ENCODE assay signal across 14 cellular contexts in genomic region chr11:69558519-69558941, GRCh38.
DNase-seq lines count a peak whose midpoint lies in the region; ATAC-seq and TF ChIP-seq lines count a peak whose summit lies in the region.
"Had no signal": no experiment of that assay in that cellular context is flagged by ENCODE, and none has a peak within 500 bp of the region (broad histone marks: within the 10 kb centered on the region; RNA-seq: fewer than 3 reads in every experiment).

No MANE protein-coding gene starts in this region.

- H3K9me3 ChIP-seq in BLaER1 treated with 17β-estradiol and CSF1 and Interleukin-3, amounts not matched to agents 10 nM and 100 nM (replicated peaks in 1 of 11), result peaks cover 0 to 24% (median 9%) of the 10 kb centered on the region in 11 experiments; a peak in 11 of 22 replicates

- no TSS peak for BruUV-seq in Calu3 (replicated peaks; lab: Mats Ljungman, UMichigan)

- TF ChIP-seq CTCF in Calu3 (IDR thresholded peaks at IDR 0.05; ENCODE audit: unreplicated experiment) (no peak), CD14-positive monocyte (IDR thresholded peaks at IDR 0.05) (no peak)

- peak overlapping the region in 1 of 3 donors; percentile 52 for H3K4me3 Mint-ChIP-seq in T-cell
- H3K4me3 Mint-ChIP-seq in activated T-helper 1 cell treated with anti-CD3 and anti-CD28 coated beads, Interleukin-12 subunit alpha, Interleukin-12 subunit beta, Interleukin-2, Interleukin-4 antibody, amounts not matched to agents 30 ng/mL and 10 ng/mL and 1 ng/mL, durations not matched to agents 14 hours and 24 hours and 36 hours, result no peak overlapping the region
- no peak overlapping the region for H3K4me3 Mint-ChIP-seq in Calu3 (ENCODE audit: low read depth, unreplicated experiment)
- no peak overlapping the region for H3K4me3 Mint-ChIP-seq in CD14-positive monocyte
- H3K4me3 Mint-ChIP-seq: stimulated activated naive B cell treated with anti-CD40 and anti-IgM and Interleukin-4, amounts not matched to agents 10 μg/mL and 1 μg/mL and 100 μg/mL, for 72 hours had no signal

- H3K9ac ChIP-seq in BLaER1 treated with 17β-estradiol and CSF1 and Interleukin-3, amounts not matched to agents 10 nM and 100 nM, result no peak overlapping the region

- no peak overlapping the region for H3K27ac Mint-ChIP-seq in T-cell
- peak overlapping the region; percentile 18 for H3K27ac Mint-ChIP-seq in activated T-helper 1 cell treated with anti-CD3 and anti-CD28 coated beads, Interleukin-12 subunit alpha, Interleukin-12 subunit beta, Interleukin-2, Interleukin-4 antibody, amounts not matched to agents 30 ng/mL and 10 ng/mL and 1 ng/mL, durations not matched to agents 14 hours and 24 hours and 36 hours
- no peak overlapping the region for H3K27ac Mint-ChIP-seq in Calu3 (ENCODE audit: unreplicated experiment)
- H3K27ac Mint-ChIP-seq in CD14-positive monocyte, result no peak overlapping the region
- H3K27ac Mint-ChIP-seq: stimulated activated naive B cell treated with anti-CD40 and anti-IgM and Interleukin-4, amounts not matched to agents 10 μg/mL and 1 μg/mL and 100 μg/mL, for 72 hours had no signal

- H3K27me3 Mint-ChIP-seq in T-cell (peaks cover 14 to 20% of the 10 kb centered on the region in 2 donors), Calu3 (ENCODE audit: unreplicated experiment) (no peaks in the 10 kb centered on the region), CD14-positive monocyte (ENCODE audit: low read depth in 3 of 3) (peaks cover 2 to 8% (median 5%) of the 10 kb centered on the region in 3 donors)
- peaks cover 15% of the 10 kb centered on the region for H3K27me3 Mint-ChIP-seq in activated T-helper 1 cell treated with anti-CD3 and anti-CD28 coated beads, Interleukin-12 subunit alpha, Interleukin-12 subunit beta, Interleukin-2, Interleukin-4 antibody, amounts not matched to agents 30 ng/mL and 10 ng/mL and 1 ng/mL, durations not matched to agents 14 hours and 24 hours and 36 hours (ENCODE audit: insufficient read depth)

- H4K20me1 ChIP-seq in BLaER1 treated with 17β-estradiol and CSF1 and Interleukin-3, amounts not matched to agents 10 nM and 100 nM, result no peaks in the 10 kb centered on the region

- peaks cover 0 to 28% (median 12%) of the 10 kb centered on the region in 10 experiments; a peak in 12 of 20 replicates for H3K4me1 ChIP-seq in BLaER1 treated with 17β-estradiol and CSF1 and Interleukin-3, amounts not matched to agents 10 nM and 100 nM

- no peaks in the 10 kb centered on the region for H3K9me3 Mint-ChIP-seq in T-cell
- no peaks in the 10 kb centered on the region for H3K9me3 Mint-ChIP-seq in activated T-helper 1 cell treated with anti-CD3 and anti-CD28 coated beads, Interleukin-12 subunit alpha, Interleukin-12 subunit beta, Interleukin-2, Interleukin-4 antibody, amounts not matched to agents 30 ng/mL and 10 ng/mL and 1 ng/mL, durations not matched to agents 14 hours and 24 hours and 36 hours
- peaks cover 4% of the 10 kb centered on the region for H3K9me3 Mint-ChIP-seq in Calu3 (ENCODE audit: low read depth, unreplicated experiment)
- H3K9me3 Mint-ChIP-seq in CD14-positive monocyte, result peaks cover 1 to 9% (median 3%) of the 10 kb centered on the region in 7 donors

- DNase-seq in T-cell (peak in 25 of 34 experiments; percentile 10 to 55 (median 30)), islet precursor cell (peak; percentile 38), Calu3 (no peak), CD14-positive monocyte (ENCODE audit: low spot score) (no peak), amygdala (lab: John Stamatoyannopoulos, UW) (no peak)
- no peak for DNase-seq in activated T-helper 1 cell treated with anti-CD3 and anti-CD28 coated beads, Interleukin-12 subunit alpha, Interleukin-12 subunit beta, Interleukin-2, Interleukin-4 antibody, amounts not matched to agents 30 ng/mL and 10 ng/mL and 1 ng/mL, durations not matched to agents 14 hours and 24 hours and 36 hours (ENCODE audit: low spot score)
- DNase-seq: effector memory CD4-positive, alpha-beta T cell; kidney glomerular epithelial cell; NCI-H1048; NCI-H774; stimulated activated naive B cell treated with anti-CD40 and anti-IgM and Interleukin-4, amounts not matched to agents 10 μg/mL and 1 μg/mL and 100 μg/mL, for 72 hours had no signal

- CTCF ChIA-PET in T-cell (lab: Charles Lee), result no interaction called here
- CTCF ChIA-PET in Calu3 (lab: Charles Lee), result no interaction called here

- POLR2A ChIA-PET in T-cell (lab: Charles Lee), result no interaction called here

- intact Hi-C loops in activated T-helper 1 cell treated with anti-CD3 and anti-CD28 coated beads, Interleukin-12 subunit alpha, Interleukin-12 subunit beta, Interleukin-2, Interleukin-4 antibody, amounts not matched to agents 30 ng/mL and 10 ng/mL and 1 ng/mL, durations not matched to agents 14 hours and 24 hours and 36 hours (cut with micrococcal nuclease), result loop anchor here (1.0 to 10.0 kb wide), 5 partner anchors 11 to 456 kb away; no protein-coding TSS in a partner anchor
- intact Hi-C loops in Calu3 (cut with micrococcal nuclease; ENCODE audit: unreplicated experiment), result no loop called here
- intact Hi-C loops in CD14-positive monocyte (cut with micrococcal nuclease), result no loop called here

- H3K27me3 ChIP-seq in BLaER1 treated with 17β-estradiol and CSF1 and Interleukin-3, amounts not matched to agents 10 nM and 100 nM, result peaks cover 0 to 21% (median 14%) of the 10 kb centered on the region in 11 experiments; a peak in 18 of 22 replicates

- H3K4me3 ChIP-seq in BLaER1 treated with 17β-estradiol and CSF1 and Interleukin-3, amounts not matched to agents 10 nM and 100 nM, result no peak overlapping the region

- no peaks in the 10 kb centered on the region for H3K36me3 Mint-ChIP-seq in T-cell
- H3K36me3 Mint-ChIP-seq in activated T-helper 1 cell treated with anti-CD3 and anti-CD28 coated beads, Interleukin-12 subunit alpha, Interleukin-12 subunit beta, Interleukin-2, Interleukin-4 antibody, amounts not matched to agents 30 ng/mL and 10 ng/mL and 1 ng/mL, durations not matched to agents 14 hours and 24 hours and 36 hours (ENCODE audit: low read depth), result no peaks in the 10 kb centered on the region
- H3K36me3 Mint-ChIP-seq in Calu3 (ENCODE audit: insufficient read depth, unreplicated experiment), result no peaks in the 10 kb centered on the region
- no peaks in the 10 kb centered on the region for H3K36me3 Mint-ChIP-seq in CD14-positive monocyte

- H3K4me1 Mint-ChIP-seq in T-cell (peaks cover 24 to 27% (median 25%) of the 10 kb centered on the region in 3 donors), Calu3 (ENCODE audit: low read depth, unreplicated experiment) (no peaks in the 10 kb centered on the region), CD14-positive monocyte (no peaks in the 10 kb centered on the region)
- peaks cover 18% of the 10 kb centered on the region for H3K4me1 Mint-ChIP-seq in activated T-helper 1 cell treated with anti-CD3 and anti-CD28 coated beads, Interleukin-12 subunit alpha, Interleukin-12 subunit beta, Interleukin-2, Interleukin-4 antibody, amounts not matched to agents 30 ng/mL and 10 ng/mL and 1 ng/mL, durations not matched to agents 14 hours and 24 hours and 36 hours (ENCODE audit: low read depth)
- H3K4me1 Mint-ChIP-seq: stimulated activated naive B cell treated with anti-CD40 and anti-IgM and Interleukin-4, amounts not matched to agents 10 μg/mL and 1 μg/mL and 100 μg/mL, for 72 hours had no signal

- no peaks in the 10 kb centered on the region for H3K36me3 ChIP-seq in BLaER1 treated with 17β-estradiol and CSF1 and Interleukin-3, amounts not matched to agents 10 nM and 100 nM

- ATAC-seq in T-cell (replicated peaks in 1 of 4) (peak; percentile 68 to 96 (median 93)), HG03469 (IDR thresholded peaks at IDR 0.05; ENCODE audit: unreplicated experiment) (no peak)
- ATAC-seq: HCT116; stimulated activated naive B cell treated with anti-CD40 and anti-IgM and Interleukin-4, amounts not matched to agents 10 μg/mL and 1 μg/mL and 100 μg/mL, for 72 hours had no signal

- H3K27ac ChIP-seq in BLaER1 treated with 17β-estradiol and CSF1 and Interleukin-3, amounts not matched to agents 10 nM and 100 nM, result no peak overlapping the region

- H3K4me2 ChIP-seq in BLaER1 treated with 17β-estradiol and CSF1 and Interleukin-3, amounts not matched to agents 10 nM and 100 nM, result peak overlapping the region in 8 of 11 experiments; percentile 2 to 50 (median 40); a peak in 12 of 22 replicates

Comparison
In these comparisons a context has a peak if more than half of its experiments do, and no peak if none do; other contexts are left out.
1. DNase-seq: peak in T-cell (25 of 34) and islet precursor cell (single experiment); none in activated T-helper 1 cell treated with anti-CD3 and anti-CD28 coated beads, Interleukin-12 subunit alpha, Interleukin-12 subunit beta, Interleukin-2, Interleukin-4 antibody, amounts not matched to agents 30 ng/mL and 10 ng/mL and 1 ng/mL, durations not matched to agents 14 hours and 24 hours and 36 hours (single experiment), Calu3 (single experiment), CD14-positive monocyte (single experiment) and amygdala (0 of 56).